Comparison of ENCODE assay signal across 13 cellular contexts in genomic region chr5:147332643-147333042, GRCh38.
DNase-seq lines count a peak whose midpoint lies in the region; ATAC-seq lines count a peak whose summit lies in the region.
"Had no signal": no experiment of that assay in that cellular context is flagged by ENCODE, and none has a peak within 500 bp of the region (broad histone marks: within the 10 kb centered on the region; RNA-seq: fewer than 3 reads in every experiment).

No MANE protein-coding gene starts in this region.

- ATAC-seq in GM18870 (IDR thresholded peaks at IDR 0.05; ENCODE audit: unreplicated experiment) (peak; percentile 80), HG03354 (IDR thresholded peaks at IDR 0.05; ENCODE audit: poor library complexity, severe bottlenecking, unreplicated experiment) (peak; percentile 78), esophagus mucosa (no peak), GM19328 (IDR thresholded peaks at IDR 0.05; ENCODE audit: unreplicated experiment) (no peak), HG02571 (IDR thresholded peaks at IDR 0.05; ENCODE audit: unreplicated experiment) (no peak)
- ATAC-seq: left cardiac atrium had no signal

- peak; percentile 40 for DNase-seq in NCI-H2107 (lab: John Stamatoyannopoulos, UW)
- DNase-seq in left kidney (ENCODE audit: low read depth, low spot score) = peak; percentile 46
- no peak for DNase-seq in kidney glomerular epithelial cell (lab: John Stamatoyannopoulos, UW)
- DNase-seq: caudate nucleus, EL, Kasumi-1, left cardiac atrium, stomach had no signal

Comparison
In these comparisons a context has a peak if more than half of its experiments do, and no peak if none do; other contexts are left out.
1. ATAC-seq: peak in GM18870 (single experiment) and HG03354 (single experiment); none in esophagus mucosa (single experiment), GM19328 (single experiment) and HG02571 (single experiment).